Comparison of ENCODE assay signal across 21 cellular contexts in genomic region chr14:68874746-68875155, GRCh38.
DNase-seq lines count a peak whose midpoint lies in the region; ATAC-seq, FAIRE-seq and TF ChIP-seq lines count a peak whose summit lies in the region.
"Had no signal": no experiment of that assay in that cellular context is flagged by ENCODE, and none has a peak within 500 bp of the region (broad histone marks: within the 10 kb centered on the region; RNA-seq: fewer than 3 reads in every experiment).

No MANE protein-coding gene starts in this region.

- no peak for TF ChIP-seq CTCF in activated B cell treated with CpG ODN at 0.5 μM for 24 hours (IDR thresholded peaks at IDR 0.05)
- TF ChIP-seq CTCF in mucosa of descending colon (IDR thresholded peaks at IDR 0.05) = no peak
- TF ChIP-seq CTCF in dorsolateral prefrontal cortex (IDR thresholded peaks at IDR 0.05 in 54 of 56, conservative IDR thresholded peaks at IDR 0.05 in 2 of 56; ENCODE audit: low read depth in 1 of 56, partially characterized antibody in 56 of 56) = no peak

- H3K27ac ChIP-seq in dorsolateral prefrontal cortex = no peak overlapping the region
- H3K27ac ChIP-seq: prostate gland had no signal

- H3K4me3 ChIP-seq in mucosa of descending colon (no peak overlapping the region), dorsolateral prefrontal cortex (peak overlapping the region in 3 of 59 donors; percentile 19 to 48 (median 29))
- H3K4me3 ChIP-seq: prostate gland had no signal

- no peaks in the 10 kb centered on the region for H3K4me1 ChIP-seq in mucosa of descending colon (ENCODE audit: low read depth)
- H3K4me1 ChIP-seq: prostate gland had no signal

- intact Hi-C loops in activated B cell treated with CpG ODN at 0.5 μM for 24 hours (cut with micrococcal nuclease) = no loop called here
- intact Hi-C loops in mucosa of descending colon (cut with DNase I, micrococcal nuclease) = no loop called here
- intact Hi-C loops in dorsolateral prefrontal cortex (cut with DNase I) = no loop called here

- ATAC-seq in activated B cell treated with CpG ODN at 0.5 μM for 24 hours (ENCODE audit: low read depth) (peak; percentile 25), mucosa of descending colon (peak; percentile 39)
- ATAC-seq: WTC11 had no signal

- H3K4me1 Mint-ChIP-seq in activated B cell treated with CpG ODN at 0.5 μM for 24 hours = no peaks in the 10 kb centered on the region
- H3K4me1 Mint-ChIP-seq: CD8-positive, alpha-beta memory T cell; central memory CD8-positive, alpha-beta T cell; WTC11 had no signal

- H3K27me3 ChIP-seq in dorsolateral prefrontal cortex = no peaks in the 10 kb centered on the region

- no peaks in the 10 kb centered on the region for H3K36me3 Mint-ChIP-seq in activated B cell treated with CpG ODN at 0.5 μM for 24 hours (ENCODE audit: low read depth)

- peak; percentile 19 for DNase-seq in stimulated activated CD4-positive, alpha-beta T cell treated with anti-CD3 and anti-CD28 coated beads, Interleukin-1b, Interleukin-23, amount 100 ng/mL, for 48 hours
- DNase-seq in stimulated activated CD4-positive, alpha-beta T cell treated with anti-CD3 and anti-CD28 coated beads, Interleukin-2, amount 100 ng/mL, for 48 hours = no peak
- DNase-seq in activated B cell treated with CpG ODN at 0.5 μM for 24 hours (no peak), mucosa of descending colon (no peak), RCC 7860 (ENCODE audit: low spot score) (no peak), dorsolateral prefrontal cortex (no peak), AG20443 (ENCODE audit: low spot score) (no peak), OCI-M1 (lab: John Stamatoyannopoulos, UW) (no peak)
- DNase-seq: amniotic stem cell; CD8-positive, alpha-beta memory T cell; effector memory CD4-positive, alpha-beta T cell; glutamatergic neuron; NCI-H1694 treated with DMSO at 0.1 percent for 48 hours; NCI-H446; nephron progenitor cell; SHP77; trophoblast cell had no signal

- H3K36me3 ChIP-seq in mucosa of descending colon (ENCODE audit: low read depth) = peaks cover 3% of the 10 kb centered on the region

- no peaks in the 10 kb centered on the region for H3K9me3 Mint-ChIP-seq in activated B cell treated with CpG ODN at 0.5 μM for 24 hours
- H3K9me3 Mint-ChIP-seq: CD8-positive, alpha-beta memory T cell; central memory CD8-positive, alpha-beta T cell; nephron progenitor cell; stimulated activated naive CD8-positive, alpha-beta T cell treated with anti-CD3 and anti-CD28 coated beads, Interleukin-15, Interleukin-2, amounts not matched to agents 100 ng/mL and 50 ng/mL, for 24 hours had no signal

- POLR2A ChIA-PET in activated B cell treated with CpG ODN at 0.5 μM for 24 hours (lab: Charles Lee) = no interaction called here

- FAIRE-seq in RCC 7860 (lab: Jason Lieb, UNC) = no peak

- no peak overlapping the region for H3K27ac Mint-ChIP-seq in activated B cell treated with CpG ODN at 0.5 μM for 24 hours
- H3K27ac Mint-ChIP-seq: nephron progenitor cell; stimulated activated naive CD8-positive, alpha-beta T cell treated with anti-CD3 and anti-CD28 coated beads, Interleukin-15, Interleukin-2, amounts not matched to agents 100 ng/mL and 50 ng/mL, for 24 hours; WTC11 had no signal

- no peak overlapping the region for H3K4me3 Mint-ChIP-seq in activated B cell treated with CpG ODN at 0.5 μM for 24 hours
- H3K4me3 Mint-ChIP-seq: CD8-positive, alpha-beta memory T cell; central memory CD8-positive, alpha-beta T cell; nephron progenitor cell; stimulated activated naive CD8-positive, alpha-beta T cell treated with anti-CD3 and anti-CD28 coated beads, Interleukin-15, Interleukin-2, amounts not matched to agents 100 ng/mL and 50 ng/mL, for 24 hours; WTC11 had no signal

- H3K27me3 Mint-ChIP-seq in activated B cell treated with CpG ODN at 0.5 μM for 24 hours = no peaks in the 10 kb centered on the region
- H3K27me3 Mint-ChIP-seq: central memory CD8-positive, alpha-beta T cell; stimulated activated naive CD8-positive, alpha-beta T cell treated with anti-CD3 and anti-CD28 coated beads, Interleukin-15, Interleukin-2, amounts not matched to agents 100 ng/mL and 50 ng/mL, for 24 hours had no signal

- CTCF ChIA-PET in activated B cell treated with CpG ODN at 0.5 μM for 24 hours (lab: Charles Lee) = no interaction called here

- no peaks in the 10 kb centered on the region for H3K9me3 ChIP-seq in mucosa of descending colon
- H3K9me3 ChIP-seq: prostate gland had no signal
